10 cellular contexts compared by ENCODE assay signal in genomic region chr7:105654994-105655900, GRCh38.
DNase-seq lines count a peak whose midpoint lies in the region; ATAC-seq, FAIRE-seq and TF ChIP-seq lines count a peak whose summit lies in the region.
"Had no signal": no experiment of that assay in that cellular context is flagged by ENCODE, and none has a peak within 500 bp of the region (broad histone marks: within the 10 kb centered on the region; RNA-seq: fewer than 3 reads in every experiment).

No MANE protein-coding gene starts in this region.

- H3K4me1 Mint-ChIP-seq in astrocyte (ENCODE audit: low read depth, unreplicated experiment) = peaks cover 11% of the 10 kb centered on the region
- no peaks in the 10 kb centered on the region for H3K4me1 Mint-ChIP-seq in activated CD8-positive, alpha-beta T cell treated with anti-CD3 and anti-CD28 coated beads for 36 hours (ENCODE audit: low read depth)

- no peak overlapping the region for H3K9ac ChIP-seq in astrocyte (ENCODE audit: low read length)
- H3K9ac ChIP-seq: BLaER1 treated with 17β-estradiol and CSF1 and Interleukin-3, amounts not matched to agents 10 nM and 100 nM had no signal

- no peak for TF ChIP-seq POLR2A in A549 (IDR thresholded peaks at IDR 0.05; ENCODE audit: low read length)

- no peak for ATAC-seq in A549
- ATAC-seq in GM18868 (IDR thresholded peaks at IDR 0.05; ENCODE audit: unreplicated experiment) = no peak
- ATAC-seq in activated CD8-positive, alpha-beta T cell treated with anti-CD3 and anti-CD28 coated beads for 36 hours = no peak
- ATAC-seq: effector memory CD8-positive, alpha-beta T cell had no signal

- H3K36me3 Mint-ChIP-seq in astrocyte (ENCODE audit: low read depth, unreplicated experiment) = peaks cover 5% of the 10 kb centered on the region
- peaks cover 12% of the 10 kb centered on the region for H3K36me3 Mint-ChIP-seq in activated CD8-positive, alpha-beta T cell treated with anti-CD3 and anti-CD28 coated beads for 36 hours (ENCODE audit: low read depth)

- peaks cover 10% of the 10 kb centered on the region for H3K27me3 Mint-ChIP-seq in astrocyte (ENCODE audit: low read depth, unreplicated experiment)
- no peaks in the 10 kb centered on the region for H3K27me3 Mint-ChIP-seq in activated CD8-positive, alpha-beta T cell treated with anti-CD3 and anti-CD28 coated beads for 36 hours
- H3K27me3 Mint-ChIP-seq: effector memory CD8-positive, alpha-beta T cell had no signal

- TF ChIP-seq RAD21 in A549 (conservative IDR thresholded peaks at IDR 0.05 in 1 of 2, IDR thresholded peaks at IDR 0.05 in 1 of 2) = no peak
- TF ChIP-seq RAD21 in Ishikawa (IDR thresholded peaks at IDR 0.05; ENCODE audit: low read depth) = no peak

- H3K27me3 ChIP-seq in astrocyte (ENCODE audit: insufficient read depth, low read length) = no peaks in the 10 kb centered on the region
- H3K27me3 ChIP-seq: BLaER1 treated with 17β-estradiol and CSF1 and Interleukin-3, amounts not matched to agents 10 nM and 100 nM had no signal

- no peaks in the 10 kb centered on the region for H3K79me2 ChIP-seq in astrocyte (ENCODE audit: insufficient read depth, low read length)

- POLR2A ChIA-PET in A549 (lab: Yijun Ruan, JAX) = no interaction called here
- POLR2A ChIA-PET in activated CD8-positive, alpha-beta T cell treated with anti-CD3 and anti-CD28 coated beads for 36 hours (lab: Charles Lee) = no interaction called here

- CTCF ChIA-PET in A549 (lab: Yijun Ruan, JAX) = interaction anchor here (1.2 to 13.7 kb wide), 8 partner anchors 7 to 388 kb away, joined by 3 to 127 read pairs (median 10); no protein-coding TSS in a partner anchor
- CTCF ChIA-PET in activated CD8-positive, alpha-beta T cell treated with anti-CD3 and anti-CD28 coated beads for 36 hours (lab: Charles Lee) = interaction anchor here (0.6 to 8.1 kb wide), 15 partner anchors 7 to 495 kb away, joined by 3 to 97 read pairs (median 13); no protein-coding TSS in a partner anchor

- DNase-seq in A549 (ENCODE audit: low read depth in 1 of 2, low spot score in 1 of 2) (no peak), astrocyte (ENCODE audit: low read depth) (peak; percentile 51), left kidney (ENCODE audit: low read depth, low spot score) (peak; percentile 96), mesenteric fat pad (ENCODE audit: low spot score) (no peak), HuH-7.5 (ENCODE audit: low spot score) (no peak)
- DNase-seq in activated CD8-positive, alpha-beta T cell treated with anti-CD3 and anti-CD28 coated beads for 36 hours = no peak
- DNase-seq: effector memory CD8-positive, alpha-beta T cell had no signal

- no peak overlapping the region for H3K4me3 ChIP-seq in A549
- no peak overlapping the region for H3K4me3 ChIP-seq in astrocyte (ENCODE audit: insufficient read depth, low read depth, low read length)
- H3K4me3 ChIP-seq: BLaER1 treated with 17β-estradiol and CSF1 and Interleukin-3, amounts not matched to agents 10 nM and 100 nM had no signal

- H3K27ac Mint-ChIP-seq in astrocyte (ENCODE audit: unreplicated experiment) = no peak overlapping the region
- H3K27ac Mint-ChIP-seq in activated CD8-positive, alpha-beta T cell treated with anti-CD3 and anti-CD28 coated beads for 36 hours = no peak overlapping the region
- H3K27ac Mint-ChIP-seq: effector memory CD8-positive, alpha-beta T cell had no signal

- TF ChIP-seq CTCF in A549 (IDR thresholded peaks at IDR 0.05) (no peak), astrocyte (IDR thresholded peaks at IDR 0.05; ENCODE audit: insufficient read depth, low read depth, low read length) (no peak)
- no peak for TF ChIP-seq CTCF in activated CD8-positive, alpha-beta T cell treated with anti-CD3 and anti-CD28 coated beads for 36 hours (IDR thresholded peaks at IDR 0.05)

- WGBS in A549 (ENCODE audit: missing lambda C conversion rate) = 86% methylated on average over 14 of the region's 14 CpGs

- H3K4me2 ChIP-seq in A549 = no peak overlapping the region
- no peak overlapping the region for H3K4me2 ChIP-seq in astrocyte (ENCODE audit: low read length)
- H3K4me2 ChIP-seq: BLaER1 treated with 17β-estradiol and CSF1 and Interleukin-3, amounts not matched to agents 10 nM and 100 nM had no signal

- TF ChIP-seq EP300 in A549 (IDR thresholded peaks at IDR 0.05) (no peak), Ishikawa (IDR thresholded peaks at IDR 0.05; ENCODE audit: borderline replicate concordance) (no peak)

- no peak overlapping the region for H3K27ac ChIP-seq in A549
- no peak overlapping the region for H3K27ac ChIP-seq in astrocyte (ENCODE audit: low read depth, low read length)
- H3K27ac ChIP-seq: BLaER1 treated with 17β-estradiol and CSF1 and Interleukin-3, amounts not matched to agents 10 nM and 100 nM had no signal

- H3K9me3 Mint-ChIP-seq in astrocyte (ENCODE audit: unreplicated experiment) = peaks cover 2% of the 10 kb centered on the region
- no peaks in the 10 kb centered on the region for H3K9me3 Mint-ChIP-seq in activated CD8-positive, alpha-beta T cell treated with anti-CD3 and anti-CD28 coated beads for 36 hours
- H3K9me3 Mint-ChIP-seq: effector memory CD8-positive, alpha-beta T cell had no signal

- no peaks in the 10 kb centered on the region for H3K9me3 ChIP-seq in A549
- H3K9me3 ChIP-seq in astrocyte (ENCODE audit: insufficient read depth, low read depth, low read length) = no peaks in the 10 kb centered on the region
- H3K9me3 ChIP-seq: BLaER1 treated with 17β-estradiol and CSF1 and Interleukin-3, amounts not matched to agents 10 nM and 100 nM had no signal

- H4K20me1 ChIP-seq in astrocyte (ENCODE audit: insufficient read depth, low read length) = peaks cover 69% of the 10 kb centered on the region

- H3K4me1 ChIP-seq in A549 (peaks cover 13% of the 10 kb centered on the region), astrocyte (ENCODE audit: insufficient read depth, low read length) (no peaks in the 10 kb centered on the region)
- H3K4me1 ChIP-seq: BLaER1 treated with 17β-estradiol and CSF1 and Interleukin-3, amounts not matched to agents 10 nM and 100 nM had no signal

- intact Hi-C loops in activated CD8-positive, alpha-beta T cell treated with anti-CD3 and anti-CD28 coated beads for 36 hours (cut with micrococcal nuclease) = loop anchor here (5.0 kb wide), 1 partner anchor 102 kb away; no protein-coding TSS in a partner anchor

- no peak for FAIRE-seq in A549 (lab: Jason Lieb, UNC)
- no peak for FAIRE-seq in astrocyte (lab: Jason Lieb, UNC)

- no peak overlapping the region for H2AFZ ChIP-seq in astrocyte (ENCODE audit: low read depth, low read length)

- no peaks in the 10 kb centered on the region for H3K36me3 ChIP-seq in astrocyte (ENCODE audit: insufficient read depth, low read length)

- no peak overlapping the region for H3K4me3 Mint-ChIP-seq in astrocyte (ENCODE audit: unreplicated experiment)
- H3K4me3 Mint-ChIP-seq in activated CD8-positive, alpha-beta T cell treated with anti-CD3 and anti-CD28 coated beads for 36 hours = no peak overlapping the region
- H3K4me3 Mint-ChIP-seq: effector memory CD8-positive, alpha-beta T cell had no signal

TF ChIP-seq in A549, 52 proteins besides CTCF, POLR2A, EP300 and RAD21:
- TF ChIP-seq, protein P1, sequence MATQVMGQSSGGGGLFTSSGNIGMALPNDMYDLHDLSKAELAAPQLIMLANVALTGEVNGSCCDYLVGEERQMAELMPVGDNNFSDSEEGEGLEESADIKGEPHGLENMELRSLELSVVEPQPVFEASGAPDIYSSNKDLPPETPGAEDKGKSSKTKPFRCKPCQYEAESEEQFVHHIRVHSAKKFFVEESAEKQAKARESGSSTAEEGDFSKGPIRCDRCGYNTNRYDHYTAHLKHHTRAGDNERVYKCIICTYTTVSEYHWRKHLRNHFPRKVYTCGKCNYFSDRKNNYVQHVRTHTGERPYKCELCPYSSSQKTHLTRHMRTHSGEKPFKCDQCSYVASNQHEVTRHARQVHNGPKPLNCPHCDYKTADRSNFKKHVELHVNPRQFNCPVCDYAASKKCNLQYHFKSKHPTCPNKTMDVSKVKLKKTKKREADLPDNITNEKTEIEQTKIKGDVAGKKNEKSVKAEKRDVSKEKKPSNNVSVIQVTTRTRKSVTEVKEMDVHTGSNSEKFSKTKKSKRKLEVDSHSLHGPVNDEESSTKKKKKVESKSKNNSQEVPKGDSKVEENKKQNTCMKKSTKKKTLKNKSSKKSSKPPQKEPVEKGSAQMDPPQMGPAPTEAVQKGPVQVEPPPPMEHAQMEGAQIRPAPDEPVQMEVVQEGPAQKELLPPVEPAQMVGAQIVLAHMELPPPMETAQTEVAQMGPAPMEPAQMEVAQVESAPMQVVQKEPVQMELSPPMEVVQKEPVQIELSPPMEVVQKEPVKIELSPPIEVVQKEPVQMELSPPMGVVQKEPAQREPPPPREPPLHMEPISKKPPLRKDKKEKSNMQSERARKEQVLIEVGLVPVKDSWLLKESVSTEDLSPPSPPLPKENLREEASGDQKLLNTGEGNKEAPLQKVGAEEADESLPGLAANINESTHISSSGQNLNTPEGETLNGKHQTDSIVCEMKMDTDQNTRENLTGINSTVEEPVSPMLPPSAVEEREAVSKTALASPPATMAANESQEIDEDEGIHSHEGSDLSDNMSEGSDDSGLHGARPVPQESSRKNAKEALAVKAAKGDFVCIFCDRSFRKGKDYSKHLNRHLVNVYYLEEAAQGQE (IDR thresholded peaks at IDR 0.05) = peak; percentile 71
- TF ChIP-seq TFCP2L1 (CRISPR knock-in tag; IDR thresholded peaks at IDR 0.05) = no peak

TF ChIP-seq in Ishikawa, 13 proteins besides CTCF, POLR2A, EP300 and RAD21 (continues in another document):
- TF ChIP-seq, protein P2, sequence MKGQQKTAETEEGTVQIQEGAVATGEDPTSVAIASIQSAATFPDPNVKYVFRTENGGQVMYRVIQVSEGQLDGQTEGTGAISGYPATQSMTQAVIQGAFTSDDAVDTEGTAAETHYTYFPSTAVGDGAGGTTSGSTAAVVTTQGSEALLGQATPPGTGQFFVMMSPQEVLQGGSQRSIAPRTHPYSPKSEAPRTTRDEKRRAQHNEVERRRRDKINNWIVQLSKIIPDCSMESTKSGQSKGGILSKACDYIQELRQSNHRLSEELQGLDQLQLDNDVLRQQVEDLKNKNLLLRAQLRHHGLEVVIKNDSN (IDR thresholded peaks at IDR 0.05) = no peak
- TF ChIP-seq NFIC (IDR thresholded peaks at IDR 0.05) (no peak), CREB1 (IDR thresholded peaks at IDR 0.05; ENCODE audit: low read depth) (no peak), YY1 (IDR thresholded peaks at IDR 0.05; ENCODE audit: low read depth) (no peak)

Comparison
In these comparisons a context has a peak if more than half of its experiments do, and no peak if none do; other contexts are left out.
1. DNase-seq: peak in astrocyte (single experiment) and left kidney (single experiment); none in A549 (0 of 2), mesenteric fat pad (single experiment), HuH-7.5 (single experiment) and activated CD8-positive, alpha-beta T cell treated with anti-CD3 and anti-CD28 coated beads for 36 hours (single experiment).